9 cellular contexts compared by ENCODE assay signal in the genomic region with DNA sequence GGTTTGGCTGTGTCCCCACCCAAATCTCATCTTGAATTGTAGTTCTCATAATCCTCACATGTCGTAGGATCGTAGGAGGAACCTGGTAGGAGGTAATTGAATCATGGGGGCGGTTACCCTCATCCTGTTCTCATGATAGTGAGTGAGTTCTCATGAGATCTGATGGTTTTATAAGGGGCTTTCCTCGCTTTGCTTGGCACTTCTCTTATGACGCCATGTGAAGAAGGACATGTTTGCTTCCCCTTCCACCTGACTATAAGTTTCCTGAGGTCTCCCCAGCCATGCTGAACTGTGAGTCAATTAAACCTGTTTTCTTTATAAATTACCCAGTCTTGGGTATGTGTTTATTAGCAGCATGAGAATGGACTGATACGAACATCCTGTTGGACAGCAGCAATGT. TPM values are rescaled to one million over a fixed set of nuclear protein-coding genes. Genes with fewer than 3 reads are reported as not detected.
"Had no signal": no experiment of that assay in that cellular context is flagged by ENCODE, and none has a peak within 500 bp of the region (broad histone marks: within the 10 kb centered on the region; RNA-seq: fewer than 3 reads in every experiment).

No MANE protein-coding gene starts in this region.

RNA-seq across cellular contexts. Expression of gene GPR55, which starts 11.2 kb away (rescaled TPM):
- total RNA-seq: LHCN-M2, MCF 10A, PC-9, Right ventricle myocardium inferior had no signal

RNA-seq across cellular contexts. Expression of gene SPATA3, which starts 59.7 kb away (rescaled TPM):
- total RNA-seq: LHCN-M2, MCF 10A, NCI-H460, OCI-LY7, PC-9, Right ventricle myocardium inferior, RPMI7951, SJCRH30, SK-MEL-5 had no signal
